ENCODE assay signal across 30 cellular contexts in genomic region chr17:64596988-64597387, GRCh38.
"Had no signal": no experiment of that assay in that cellular context is flagged by ENCODE, and none has a peak within 500 bp of the region (broad histone marks: within the 10 kb centered on the region; RNA-seq: fewer than 3 reads in every experiment).

No MANE protein-coding gene starts in this region.

- H3K9me3 Mint-ChIP-seq: activated CD4-positive, alpha-beta memory T cell treated with anti-CD3 and anti-CD28 coated beads for 36 hours; activated CD4-positive, alpha-beta T cell treated with anti-CD3 and anti-CD28 coated beads, Interleukin-2, amount 10 ng/mL, durations not matched to agents 24 days and 14 days; activated naive CD8-positive, alpha-beta T cell treated with anti-CD3 and anti-CD28 coated beads for 36 hours; activated T-helper 17 cell treated with anti-CD3 and anti-CD28 coated beads, Interleukin-2, amount 50 U/mL, for 72 hours had no signal

- DNase-seq: activated CD4-positive, alpha-beta memory T cell treated with anti-CD3 and anti-CD28 coated beads for 36 hours; activated CD4-positive, alpha-beta T cell treated with anti-CD3 and anti-CD28 coated beads, Interleukin-2, amount 10 ng/mL, durations not matched to agents 24 days and 14 days; activated CD8-positive, alpha-beta memory T cell treated with anti-CD3 and anti-CD28 coated beads, Interleukin-2, amount 50 U/mL, for 4 hours; activated effector memory CD4-positive, alpha-beta T cell treated with anti-CD3 and anti-CD28 coated beads, Interleukin-2, amount 50 U/mL, for 16 hours; activated naive CD4-positive, alpha-beta T cell; activated naive CD4-positive, alpha-beta T cell treated with anti-CD3 and anti-CD28 coated beads, Interleukin-2, amount 50 U/mL, for 16 hours; activated naive CD8-positive, alpha-beta T cell treated with anti-CD3 and anti-CD28 coated beads for 36 hours; activated T-cell treated with anti-CD3 and anti-CD28 coated beads for 4 hours; activated T-cell treated with anti-CD3 and anti-CD28 coated beads, Interleukin-2, amount 50 U/mL, for 48 hours; amniotic stem cell; aorta; brain microvascular endothelial cell; central memory CD4-positive, alpha-beta T cell; MM.1S; NCI-H1092; NCI-H1436 treated with DMSO at 0.1 percent for 48 hours; NCI-H1694 treated with DMSO at 0.1 percent for 48 hours; NCI-H2029; NCI-H345; NCI-H524; NCI-H69; NCI-H82; SHP77; SJCRH30; T1000; WERI-Rb-1 had no signal

- H3K27me3 ChIP-seq: brain microvascular endothelial cell, SJCRH30 had no signal

- H3K27ac Mint-ChIP-seq: activated CD4-positive, alpha-beta memory T cell treated with anti-CD3 and anti-CD28 coated beads for 36 hours; activated CD4-positive, alpha-beta T cell treated with anti-CD3 and anti-CD28 coated beads, Interleukin-2, amount 10 ng/mL, durations not matched to agents 24 days and 14 days; activated naive CD8-positive, alpha-beta T cell treated with anti-CD3 and anti-CD28 coated beads for 36 hours; activated T-helper 17 cell treated with anti-CD3 and anti-CD28 coated beads, Interleukin-2, amount 50 U/mL, for 72 hours had no signal

- H3K9me3 ChIP-seq: SJCRH30 had no signal

- H3K27ac ChIP-seq: brain microvascular endothelial cell, KMS-11, SJCRH30, SK-N-MC, WERI-Rb-1 had no signal

- H3K4me3 Mint-ChIP-seq: activated CD4-positive, alpha-beta memory T cell treated with anti-CD3 and anti-CD28 coated beads for 36 hours; activated CD4-positive, alpha-beta T cell treated with anti-CD3 and anti-CD28 coated beads, Interleukin-2, amount 10 ng/mL, durations not matched to agents 24 days and 14 days; activated naive CD8-positive, alpha-beta T cell treated with anti-CD3 and anti-CD28 coated beads for 36 hours; activated T-helper 17 cell treated with anti-CD3 and anti-CD28 coated beads, Interleukin-2, amount 50 U/mL, for 72 hours had no signal

- ATAC-seq: activated T-helper 17 cell treated with anti-CD3 and anti-CD28 coated beads, Interleukin-2, amount 50 U/mL, for 72 hours; Panc1 had no signal

- H3K27me3 Mint-ChIP-seq: activated CD4-positive, alpha-beta memory T cell treated with anti-CD3 and anti-CD28 coated beads for 36 hours; activated CD4-positive, alpha-beta T cell treated with anti-CD3 and anti-CD28 coated beads, Interleukin-2, amount 10 ng/mL, durations not matched to agents 24 days and 14 days; activated naive CD8-positive, alpha-beta T cell treated with anti-CD3 and anti-CD28 coated beads for 36 hours; activated T-helper 17 cell treated with anti-CD3 and anti-CD28 coated beads, Interleukin-2, amount 50 U/mL, for 72 hours had no signal

- H3K4me3 ChIP-seq: SJCRH30, SK-N-MC had no signal

- H3K4me1 ChIP-seq: SJCRH30 had no signal
